In genomic region chr3:39254806-39255449, GRCh38 we compare ENCODE assay signal across 9 cellular contexts. TPM values are rescaled to one million over a fixed set of nuclear protein-coding genes. Genes with fewer than 3 reads are reported as not detected.
A peak's percentile ranks its signal among the peaks of the same experiment; 100 is the strongest.
DNase-seq lines count a peak whose midpoint lies in the region; ATAC-seq and TF ChIP-seq lines count a peak whose summit lies in the region.
"Had no signal": no experiment of that assay in that cellular context is flagged by ENCODE, and none has a peak within 500 bp of the region (broad histone marks: within the 10 kb centered on the region; RNA-seq: fewer than 3 reads in every experiment).

No MANE protein-coding gene starts in this region.

- no peak for TF ChIP-seq POLR2A in esophagus squamous epithelium (IDR thresholded peaks at IDR 0.05)

- DNase-seq in GM03348 (ENCODE audit: low spot score): peak; percentile 76
- peak; percentile 20 for DNase-seq in HS-5 (ENCODE audit: low read depth)
- DNase-seq in G401 (ENCODE audit: low spot score): no peak
- no peak for DNase-seq in esophagus squamous epithelium (lab: John Stamatoyannopoulos, UW)
- DNase-seq: activated gamma-delta T cell, stomach had no signal

- no peaks in the 10 kb centered on the region for H3K36me3 ChIP-seq in neutrophil
- no peaks in the 10 kb centered on the region for H3K36me3 ChIP-seq in esophagus squamous epithelium
- H3K36me3 ChIP-seq: stomach had no signal

- peak overlapping the region; percentile 21 to 47 for H3K4me3 ChIP-seq in neutrophil (ENCODE audit: low read depth in 1 of 2, low read length in 1 of 2)
- no peak overlapping the region for H3K4me3 ChIP-seq in esophagus squamous epithelium
- H3K4me3 ChIP-seq: stomach had no signal

- no peaks in the 10 kb centered on the region for H3K9me3 ChIP-seq in neutrophil
- H3K9me3 ChIP-seq in esophagus squamous epithelium: no peaks in the 10 kb centered on the region
- H3K9me3 ChIP-seq: stomach had no signal

- peak overlapping the region; percentile 37 for H3K27ac ChIP-seq in angular gyrus (ENCODE audit: low read depth, low read length)
- H3K27ac ChIP-seq in neutrophil: peak overlapping the region; percentile 97
- no peak overlapping the region for H3K27ac ChIP-seq in esophagus squamous epithelium

- in situ Hi-C loops in G401 (cut with HindIII; ENCODE audit: low sequenced_read_pairs): no loop called here

- ATAC-seq in HG02763 (IDR thresholded peaks at IDR 0.05; ENCODE audit: unreplicated experiment): no peak

- intact Hi-C loops in esophagus squamous epithelium (cut with DNase I): no loop called here

- WGBS in esophagus squamous epithelium, 2 donors: 47 to 50% methylated on average over 2 of the region's 2 CpGs

- H3K4me1 ChIP-seq in neutrophil (ENCODE audit: control insufficient read depth in 1 of 2, insufficient read depth in 1 of 2, low read depth in 1 of 2, low read length in 1 of 2) (peaks cover 80 to 82% of the 10 kb centered on the region in 2 experiments), esophagus squamous epithelium (peaks cover 5 to 10% (median 7%) of the 10 kb centered on the region in 3 donors)

- TF ChIP-seq CTCF in neutrophil (IDR thresholded peaks at IDR 0.05) (no peak), esophagus squamous epithelium (IDR thresholded peaks at IDR 0.05) (no peak)

- no peaks in the 10 kb centered on the region for H3K27me3 ChIP-seq in neutrophil
- H3K27me3 ChIP-seq in esophagus squamous epithelium: no peaks in the 10 kb centered on the region

RNA-seq across cellular contexts. Expression of gene CX3CR1, which starts 24.9 kb away (rescaled TPM):
- total RNA-seq in G401 (2014; rRNA removed; shearing (Covaris generic)): not detected in 2 replicates
- under 1 TPM in 3 of 4 donors, not detected in 1; 0.35 to 0.57 (median 0.44) TPM for total RNA-seq in esophagus squamous epithelium

Comparison
In these comparisons a context has a peak if more than half of its experiments do, and no peak if none do; other contexts are left out.
1. DNase-seq: peak in GM03348 (single experiment) and HS-5 (single experiment); none in G401 (single experiment) and esophagus squamous epithelium (single experiment).
2. H3K27ac ChIP-seq: peak in angular gyrus (single experiment) and neutrophil (single experiment); none in esophagus squamous epithelium (0 of 4).
3. H3K4me3 ChIP-seq: peak in neutrophil (2 of 2); none in esophagus squamous epithelium (0 of 4).